ENCODE assay signal across 18 cellular contexts in genomic region chr6:70954750-70955149, GRCh38. TPM values are rescaled to one million over a fixed set of nuclear protein-coding genes. Genes with fewer than 3 reads are reported as not detected.
A peak's percentile ranks its signal among the peaks of the same experiment; 100 is the strongest.
DNase-seq lines count a peak whose midpoint lies in the region; ATAC-seq and TF ChIP-seq lines count a peak whose summit lies in the region.
"Had no signal": no experiment of that assay in that cellular context is flagged by ENCODE, and none has a peak within 500 bp of the region (broad histone marks: within the 10 kb centered on the region; RNA-seq: fewer than 3 reads in every experiment).

No MANE protein-coding gene starts in this region.

- DNase-seq in activated CD8-positive, alpha-beta T cell treated with anti-CD3 and anti-CD28 coated beads for 36 hours: no peak
- DNase-seq in activated CD8-positive, alpha-beta T cell treated with anti-CD3 and anti-CD28 coated beads, Interleukin-2, amount 10 ng/mL, durations not matched to agents 7 days and 5 days: no peak
- DNase-seq in endothelial cell (ENCODE audit: low spot score): no peak
- DNase-seq in neural progenitor cell (ENCODE audit: low spot score): peak; percentile 18
- no peak for DNase-seq in DMS153 treated with DMSO at 0.1 percent for 48 hours (lab: John Stamatoyannopoulos, UW; ENCODE audit: unreplicated experiment)
- DNase-seq in NCI-H187 (lab: John Stamatoyannopoulos, UW): no peak
- DNase-seq: activated gamma-delta T cell; brain microvascular endothelial cell; effector memory CD4-positive, alpha-beta T cell; NCI-H2029 treated with DMSO at 0.1 percent for 48 hours; pancreas; RPMI8226; spleen had no signal

- intact Hi-C loops in activated CD8-positive, alpha-beta T cell treated with anti-CD3 and anti-CD28 coated beads for 36 hours (cut with micrococcal nuclease): loop anchor here (5.0 kb wide), 1 partner anchor 247 kb away; no protein-coding TSS in a partner anchor

- H2AFZ ChIP-seq in neural progenitor cell (replicated peaks): no peak overlapping the region

- H4K20me1 ChIP-seq in neural progenitor cell (ENCODE audit: low read depth): no peaks in the 10 kb centered on the region

- peaks cover 11% of the 10 kb centered on the region; the same call in 1 of the 2 replicates for H3K4me1 ChIP-seq in HUES48 (ENCODE audit: control insufficient read depth, insufficient read depth, low read length)
- peaks cover 17% of the 10 kb centered on the region for H3K4me1 ChIP-seq in neural progenitor cell

- H3K27ac ChIP-seq in HUES48 (ENCODE audit: low read depth, low read length): no peak overlapping the region
- no peak overlapping the region for H3K27ac ChIP-seq in neural progenitor cell
- H3K27ac ChIP-seq: brain microvascular endothelial cell, pancreas, spleen had no signal

- H3K9me3 Mint-ChIP-seq in activated CD8-positive, alpha-beta T cell treated with anti-CD3 and anti-CD28 coated beads for 36 hours: no peaks in the 10 kb centered on the region
- H3K9me3 Mint-ChIP-seq in activated CD8-positive, alpha-beta T cell treated with anti-CD3 and anti-CD28 coated beads, Interleukin-2, amount 10 ng/mL, durations not matched to agents 7 days and 5 days (ENCODE audit: insufficient read depth): no peaks in the 10 kb centered on the region
- no peaks in the 10 kb centered on the region for H3K9me3 Mint-ChIP-seq in endothelial cell (ENCODE audit: unreplicated experiment)
- H3K9me3 Mint-ChIP-seq in neural progenitor cell: no peaks in the 10 kb centered on the region

- peaks cover 56% of the 10 kb centered on the region for H3K27me3 Mint-ChIP-seq in activated CD8-positive, alpha-beta T cell treated with anti-CD3 and anti-CD28 coated beads for 36 hours
- peaks cover 70% of the 10 kb centered on the region for H3K27me3 Mint-ChIP-seq in activated CD8-positive, alpha-beta T cell treated with anti-CD3 and anti-CD28 coated beads, Interleukin-2, amount 10 ng/mL, durations not matched to agents 7 days and 5 days (ENCODE audit: low read depth)
- H3K27me3 Mint-ChIP-seq in endothelial cell (ENCODE audit: unreplicated experiment) (peaks cover 22% of the 10 kb centered on the region), neural progenitor cell (ENCODE audit: insufficient read depth, low read depth) (peaks cover 28% of the 10 kb centered on the region)

- H3K36me3 ChIP-seq in HUES48 (ENCODE audit: control insufficient read depth, insufficient read depth, low read length): no peaks in the 10 kb centered on the region
- no peaks in the 10 kb centered on the region for H3K36me3 ChIP-seq in neural progenitor cell
- H3K36me3 ChIP-seq: brain microvascular endothelial cell, pancreas, spleen had no signal

- peak overlapping the region; percentile 69 for H3K4me3 ChIP-seq in HUES48 (ENCODE audit: low read depth, low read length)
- no peak overlapping the region for H3K4me3 ChIP-seq in neural progenitor cell

- TF ChIP-seq CTCF in activated CD8-positive, alpha-beta T cell treated with anti-CD3 and anti-CD28 coated beads for 36 hours (IDR thresholded peaks at IDR 0.05): no peak
- TF ChIP-seq CTCF in endothelial cell (IDR thresholded peaks at IDR 0.05; ENCODE audit: unreplicated experiment) (no peak), neural progenitor cell (IDR thresholded peaks at IDR 0.05) (no peak)

- H3K9ac ChIP-seq in HUES48 (ENCODE audit: low read depth, low read length) (no peak overlapping the region), neural progenitor cell (no peak overlapping the region)

- POLR2A ChIA-PET in activated CD8-positive, alpha-beta T cell treated with anti-CD3 and anti-CD28 coated beads for 36 hours (lab: Charles Lee): no interaction called here
- POLR2A ChIA-PET in activated CD8-positive, alpha-beta T cell treated with anti-CD3 and anti-CD28 coated beads, Interleukin-2, amount 10 ng/mL, durations not matched to agents 7 days and 5 days (lab: Charles Lee): no interaction called here

- no peaks in the 10 kb centered on the region for H3K36me3 Mint-ChIP-seq in activated CD8-positive, alpha-beta T cell treated with anti-CD3 and anti-CD28 coated beads for 36 hours (ENCODE audit: low read depth)
- H3K36me3 Mint-ChIP-seq in activated CD8-positive, alpha-beta T cell treated with anti-CD3 and anti-CD28 coated beads, Interleukin-2, amount 10 ng/mL, durations not matched to agents 7 days and 5 days (ENCODE audit: low read depth): no peaks in the 10 kb centered on the region
- H3K36me3 Mint-ChIP-seq in endothelial cell (ENCODE audit: low read depth, unreplicated experiment) (no peaks in the 10 kb centered on the region), neural progenitor cell (no peaks in the 10 kb centered on the region)

- no peak overlapping the region for H3K27ac Mint-ChIP-seq in activated CD8-positive, alpha-beta T cell treated with anti-CD3 and anti-CD28 coated beads for 36 hours
- no peak overlapping the region for H3K27ac Mint-ChIP-seq in activated CD8-positive, alpha-beta T cell treated with anti-CD3 and anti-CD28 coated beads, Interleukin-2, amount 10 ng/mL, durations not matched to agents 7 days and 5 days
- H3K27ac Mint-ChIP-seq in endothelial cell (ENCODE audit: unreplicated experiment) (no peak overlapping the region), neural progenitor cell (no peak overlapping the region)

- H3K4me1 Mint-ChIP-seq in activated CD8-positive, alpha-beta T cell treated with anti-CD3 and anti-CD28 coated beads for 36 hours (ENCODE audit: low read depth): peaks cover 16% of the 10 kb centered on the region
- H3K4me1 Mint-ChIP-seq in activated CD8-positive, alpha-beta T cell treated with anti-CD3 and anti-CD28 coated beads, Interleukin-2, amount 10 ng/mL, durations not matched to agents 7 days and 5 days (ENCODE audit: low read depth): peaks cover 15% of the 10 kb centered on the region
- H3K4me1 Mint-ChIP-seq in endothelial cell (ENCODE audit: unreplicated experiment) (peaks cover 2% of the 10 kb centered on the region), neural progenitor cell (peaks cover 9% of the 10 kb centered on the region)

- no peaks in the 10 kb centered on the region for H3K79me2 ChIP-seq in neural progenitor cell (ENCODE audit: low read depth)

- H3F3A ChIP-seq in neural progenitor cell (ENCODE audit: low read depth): peaks cover 4% of the 10 kb centered on the region

- peak overlapping the region; percentile 95 for H3K4me2 ChIP-seq in neural progenitor cell

- H3K27me3 ChIP-seq in HUES48 (ENCODE audit: control insufficient read depth, insufficient read depth, low read length) (peaks cover 61% of the 10 kb centered on the region), neural progenitor cell (peaks cover 73% of the 10 kb centered on the region)
- H3K27me3 ChIP-seq: pancreas had no signal

- no peak for ATAC-seq in activated CD8-positive, alpha-beta T cell treated with anti-CD3 and anti-CD28 coated beads for 36 hours
- no peak for ATAC-seq in activated CD8-positive, alpha-beta T cell treated with anti-CD3 and anti-CD28 coated beads, Interleukin-2, amount 10 ng/mL, durations not matched to agents 7 days and 5 days
- no peak for ATAC-seq in HG03025 (IDR thresholded peaks at IDR 0.05; ENCODE audit: low FRiP score, unreplicated experiment)

- H3K9me3 ChIP-seq in HUES48 (ENCODE audit: control insufficient read depth, insufficient read depth, low read length): no peaks in the 10 kb centered on the region
- H3K9me3 ChIP-seq in neural progenitor cell (ENCODE audit: low read depth): no peaks in the 10 kb centered on the region
- H3K9me3 ChIP-seq: pancreas, spleen had no signal

- CTCF ChIA-PET in activated CD8-positive, alpha-beta T cell treated with anti-CD3 and anti-CD28 coated beads for 36 hours (lab: Charles Lee): interaction anchor here (1.1 to 4.5 kb wide), 7 partner anchors 12 to 646 kb away, joined by 3 to 42 read pairs (median 6); no protein-coding TSS in a partner anchor
- CTCF ChIA-PET in activated CD8-positive, alpha-beta T cell treated with anti-CD3 and anti-CD28 coated beads, Interleukin-2, amount 10 ng/mL, durations not matched to agents 7 days and 5 days (lab: Charles Lee): interaction anchor here (1.2 to 2.6 kb wide), 7 partner anchors 11 to 583 kb away, joined by 3 to 32 read pairs (median 6); no protein-coding TSS in a partner anchor

- H3K4me3 Mint-ChIP-seq in activated CD8-positive, alpha-beta T cell treated with anti-CD3 and anti-CD28 coated beads for 36 hours: peak overlapping the region; percentile 70
- no peak overlapping the region for H3K4me3 Mint-ChIP-seq in activated CD8-positive, alpha-beta T cell treated with anti-CD3 and anti-CD28 coated beads, Interleukin-2, amount 10 ng/mL, durations not matched to agents 7 days and 5 days
- H3K4me3 Mint-ChIP-seq in endothelial cell (ENCODE audit: unreplicated experiment): peak overlapping the region; percentile 72
- H3K4me3 Mint-ChIP-seq in neural progenitor cell: peak overlapping the region; percentile 82

RNA-seq across cellular contexts. Expression of gene B3GAT2, which starts 2.1 kb away (rescaled TPM):
- under 1 TPM in 1 of 2 experiments, not detected in 1; 0.04 TPM for total RNA-seq in activated CD8-positive, alpha-beta T cell treated with anti-CD3 and anti-CD28 coated beads for 36 hours
- under 1 TPM in 1 of 2 experiments, not detected in 1; 0.05 TPM for total RNA-seq in activated CD8-positive, alpha-beta T cell treated with anti-CD3 and anti-CD28 coated beads, Interleukin-2, amount 10 ng/mL, durations not matched to agents 7 days and 5 days
- total RNA-seq in endothelial cell (ENCODE audit: unreplicated experiment) (0.08 TPM), neural progenitor cell (ENCODE audit: low replicate concordance) (0.71 and 0.77 TPM in 2 replicates)
- total RNA-seq: lung microvascular endothelial cell; subcutaneous adipose tissue; T-helper 2 cell treated with Interferon-gamma antibody and Interleukin-4, amounts not matched to agents 100 ng/mL and 5 ng/mL, for 36 hours had no signal
